Comparison of ENCODE assay signal across 9 cellular contexts in genomic region chr9:129620669-129621295, GRCh38. TPM values are rescaled to one million over a fixed set of nuclear protein-coding genes. Genes with fewer than 3 reads are reported as not detected.
A peak's percentile ranks its signal among the peaks of the same experiment; 100 is the strongest.
DNase-seq lines count a peak whose midpoint lies in the region; ATAC-seq and TF ChIP-seq lines count a peak whose summit lies in the region.
"Had no signal": no experiment of that assay in that cellular context is flagged by ENCODE, and none has a peak within 500 bp of the region (broad histone marks: within the 10 kb centered on the region; RNA-seq: fewer than 3 reads in every experiment).

Gene C9orf50 (minus strand): TSS chr9:129621101. CDS start chr9:129620574, 527 bp downstream.

- H3K9me3 ChIP-seq in A673 (ENCODE audit: low read depth, low read length, poor library complexity, severe bottlenecking) = no peaks in the 10 kb centered on the region

- intact Hi-C loops in A673 (cut with micrococcal nuclease; ENCODE audit: unreplicated experiment) = no loop called here
- intact Hi-C loops in dendritic cell treated with granulocyte-macrophage colony-stimulating factor and Interleukin-4, amounts not matched to agents 40 ng/mL and 50 ng/mL, for 4 days (cut with micrococcal nuclease) = no loop called here

- no peaks in the 10 kb centered on the region for H3K9me3 Mint-ChIP-seq in dendritic cell treated with granulocyte-macrophage colony-stimulating factor and Interleukin-4, amounts not matched to agents 40 ng/mL and 50 ng/mL, for 4 days
- no peaks in the 10 kb centered on the region for H3K9me3 Mint-ChIP-seq in nephron

- POLR2A ChIA-PET in A673 (lab: Charles Lee; ENCODE audit: low non-redundant PET) = no interaction called here

- ATAC-seq in HG02884 (IDR thresholded peaks at IDR 0.05; ENCODE audit: unreplicated experiment) (no peak), HG02763 (IDR thresholded peaks at IDR 0.05; ENCODE audit: unreplicated experiment) (no peak), HG03196 (IDR thresholded peaks at IDR 0.05; ENCODE audit: unreplicated experiment) (no peak)

- BruUV-seq in A673 (replicated peaks; lab: Mats Ljungman, UMichigan) = no TSS peak

- H3K4me3 Mint-ChIP-seq in dendritic cell treated with granulocyte-macrophage colony-stimulating factor and Interleukin-4, amounts not matched to agents 40 ng/mL and 50 ng/mL, for 4 days = peak within 1 kb of the TSS; percentile 53
- peak within 1 kb of the TSS; percentile 81 to 86 (median 86) for H3K4me3 Mint-ChIP-seq in nephron

- TF ChIP-seq CTCF in A673 (conservative IDR thresholded peaks at IDR 0.05; ENCODE audit: low read depth, low read length) = no peak
- TF ChIP-seq CTCF in nephron (IDR thresholded peaks at IDR 0.05; ENCODE audit: unreplicated experiment in 3 of 3) = no peak

- peaks cover under 1% of the 10 kb centered on the region for H3K36me3 Mint-ChIP-seq in dendritic cell treated with granulocyte-macrophage colony-stimulating factor and Interleukin-4, amounts not matched to agents 40 ng/mL and 50 ng/mL, for 4 days (ENCODE audit: low read depth)
- no peaks in the 10 kb centered on the region for H3K36me3 Mint-ChIP-seq in nephron (ENCODE audit: low read depth)

- peaks cover 10% of the 10 kb centered on the region for H3K4me1 ChIP-seq in A673 (ENCODE audit: insufficient read depth, low read length, poor library complexity, severe bottlenecking)

- H3K4me1 Mint-ChIP-seq in dendritic cell treated with granulocyte-macrophage colony-stimulating factor and Interleukin-4, amounts not matched to agents 40 ng/mL and 50 ng/mL, for 4 days (ENCODE audit: low read depth) = peaks cover 26% of the 10 kb centered on the region
- peaks cover 12% of the 10 kb centered on the region for H3K4me1 Mint-ChIP-seq in nephron

- no peak within 1 kb of the TSS for H3K27ac Mint-ChIP-seq in dendritic cell treated with granulocyte-macrophage colony-stimulating factor and Interleukin-4, amounts not matched to agents 40 ng/mL and 50 ng/mL, for 4 days
- H3K27ac Mint-ChIP-seq in nephron = peak within 1 kb of the TSS in 1 of 3 experiments; percentile 65

- H3K27ac ChIP-seq in A673 (ENCODE audit: low read depth, low read length, poor library complexity, severe bottlenecking) = peak within 1 kb of the TSS; percentile 63

- CTCF ChIA-PET in A673 (lab: Charles Lee) = interaction anchor here (0.5 to 1.3 kb wide), 2 partner anchors 106 to 489 kb away, joined by 5 to 6 read pairs; no protein-coding TSS in a partner anchor

- DNase-seq in A673 (ENCODE audit: low spot score) (no peak), MV-4-11 (lab: John Stamatoyannopoulos, UW) (peak; percentile 4), OCI-M2 (lab: John Stamatoyannopoulos, UW; ENCODE audit: unreplicated experiment) (no peak)

- H3K36me3 ChIP-seq in A673 (ENCODE audit: insufficient read depth, low read length, poor library complexity, severe bottlenecking) = no peaks in the 10 kb centered on the region

- H3K4me3 ChIP-seq in A673 (ENCODE audit: low read depth, low read length, poor library complexity, severe bottlenecking) = peak within 1 kb of the TSS; percentile 55

- H3K27me3 Mint-ChIP-seq in dendritic cell treated with granulocyte-macrophage colony-stimulating factor and Interleukin-4, amounts not matched to agents 40 ng/mL and 50 ng/mL, for 4 days = peaks cover 35% of the 10 kb centered on the region
- H3K27me3 Mint-ChIP-seq in nephron (ENCODE audit: low read depth) = peaks cover 8% of the 10 kb centered on the region

- no peaks in the 10 kb centered on the region for H3K27me3 ChIP-seq in A673 (replicated peaks; ENCODE audit: insufficient read depth, low read depth, low read length, poor library complexity)

RNA-seq across cellular contexts. Expression of gene C9orf50, which starts in this region (rescaled TPM):
- 0.28 TPM in 1 of 2 replicates, not detected in the other for total RNA-seq in A673 (2021)
- total RNA-seq: T-helper 1 cell treated with Interleukin-12 subunit alpha and Interleukin-12 subunit beta and Interleukin-4 antibody, amounts not matched to agents 30 ng/mL and 1 ng/mL, for 36 hours had no signal
